Comparison of ENCODE assay signal across 12 cellular contexts in genomic region chr6:136012198-136012884, GRCh38.
DNase-seq lines count a peak whose midpoint lies in the region; ATAC-seq, FAIRE-seq and TF ChIP-seq lines count a peak whose summit lies in the region.
"Had no signal": no experiment of that assay in that cellular context is flagged by ENCODE, and none has a peak within 500 bp of the region (broad histone marks: within the 10 kb centered on the region; RNA-seq: fewer than 3 reads in every experiment).

No MANE protein-coding gene starts in this region.

- no peak overlapping the region for H3K4me2 ChIP-seq in HepG2 (ENCODE audit: low read depth, low read length)
- peak overlapping the region; percentile 81 for H3K4me2 ChIP-seq in smooth muscle cell

- H3F3A ChIP-seq in smooth muscle cell (ENCODE audit: low read depth) = peaks cover 27% of the 10 kb centered on the region

- CTCF ChIA-PET in HepG2 (lab: Yijun Ruan, JAX; ENCODE audit: low intra/inter-chr PET ratio, low total read pairs) = no interaction called here

- no peaks in the 10 kb centered on the region for H3K79me2 ChIP-seq in HepG2 (ENCODE audit: insufficient read depth, low read length)
- H3K79me2 ChIP-seq in smooth muscle cell (ENCODE audit: low read depth) = no peaks in the 10 kb centered on the region

- no peaks in the 10 kb centered on the region for H3K36me3 ChIP-seq in HepG2 (replicated peaks in 1 of 2; ENCODE audit: control insufficient read depth in 1 of 2, insufficient read depth in 2 of 2, low read length in 2 of 2)
- no peaks in the 10 kb centered on the region for H3K36me3 ChIP-seq in right lobe of liver
- no peaks in the 10 kb centered on the region for H3K36me3 ChIP-seq in smooth muscle cell (ENCODE audit: low read depth)
- H3K36me3 ChIP-seq: lower lobe of right lung had no signal

- H3K27me3 ChIP-seq in HepG2 (ENCODE audit: control insufficient read depth in 1 of 2, insufficient read depth in 2 of 2, low read length in 2 of 2) (no peaks in the 10 kb centered on the region), right lobe of liver (no peaks in the 10 kb centered on the region), smooth muscle cell (ENCODE audit: low read depth) (no peaks in the 10 kb centered on the region)

- TF ChIP-seq POLR2A in HepG2 (IDR thresholded peaks at IDR 0.05; ENCODE audit: insufficient read depth in 1 of 2, low read depth in 2 of 2, low read length in 2 of 2) (no peak), right lobe of liver (IDR thresholded peaks at IDR 0.05) (no peak), GM18505 (IDR thresholded peaks at IDR 0.05; ENCODE audit: borderline replicate concordance, extremely low read depth, insufficient read depth, insufficient read length) (no peak)

- no peak overlapping the region for H3K9ac ChIP-seq in HepG2 (ENCODE audit: insufficient read depth, low read depth, low read length)
- peak overlapping the region; percentile 69 for H3K9ac ChIP-seq in smooth muscle cell (ENCODE audit: low read depth)

- H3K4me3 ChIP-seq in HepG2 (replicated peaks in 1 of 3; ENCODE audit: insufficient read depth in 1 of 3, low read depth in 2 of 3, low read length in 3 of 3) (no peak overlapping the region), right lobe of liver (no peak overlapping the region), WI38 (ENCODE audit: low read depth, low read length) (peak overlapping the region; percentile 48), fibroblast of villous mesenchyme (ENCODE audit: low read depth, low read length) (no peak overlapping the region), smooth muscle cell (peak overlapping the region; percentile 18)
- H3K4me3 ChIP-seq: lower lobe of right lung had no signal

- H3K4me1 ChIP-seq in HepG2 (ENCODE audit: insufficient read depth, low read length) (no peaks in the 10 kb centered on the region), right lobe of liver (no peaks in the 10 kb centered on the region), smooth muscle cell (ENCODE audit: low read depth) (peaks cover 34% of the 10 kb centered on the region)
- H3K4me1 ChIP-seq: lower lobe of right lung had no signal

- no peak for DNase-seq in HepG2 (ENCODE audit: low spot score)
- DNase-seq in right lobe of liver = no peak
- peak; percentile 75 for DNase-seq in fibroblast of villous mesenchyme (ENCODE audit: low read depth)
- DNase-seq in smooth muscle cell (lab: John Stamatoyannopoulos, UW; ENCODE audit: unreplicated experiment) = no peak
- no peak for DNase-seq in activated CD4-positive, CD25-positive, alpha-beta regulatory T cell (lab: John Stamatoyannopoulos, UW)
- no peak for DNase-seq in mucosa of gallbladder (ENCODE audit: low spot score)
- DNase-seq: GF-D8, glutamatergic neuron, lower lobe of right lung, NCI-H2081 treated with DMSO at 0.1 percent for 48 hours had no signal

- BruUV-seq in HepG2 (replicated peaks; lab: Mats Ljungman, UMichigan) = no TSS peak

- H4K20me1 ChIP-seq in HepG2 (ENCODE audit: insufficient read depth, low read length) = no peaks in the 10 kb centered on the region
- no peaks in the 10 kb centered on the region for H4K20me1 ChIP-seq in smooth muscle cell (ENCODE audit: low read depth)

- TF ChIP-seq EP300 in HepG2 (IDR thresholded peaks at IDR 0.05; ENCODE audit: low read depth in 2 of 2, low read length in 2 of 2) (no peak), HepG2 (CRISPR knock-in tag; IDR thresholded peaks at IDR 0.05; ENCODE audit: borderline replicate concordance) (no peak)

- TF ChIP-seq RAD21 in HepG2 (CRISPR knock-in tag; IDR thresholded peaks at IDR 0.05) = no peak

- 0% methylated on average over 1 of the region's 1 CpG for WGBS in HepG2 (ENCODE audit: low lambda C conversion rate)
- WGBS in right lobe of liver (ENCODE audit: insufficient coverage, low coverage, low lambda C conversion rate, missing lambda C conversion rate) = 63% methylated on average over 1 of the region's 1 CpG
- WGBS in smooth muscle cell (ENCODE audit: low lambda C conversion rate) = 15% methylated on average over 1 of the region's 1 CpG

- intact Hi-C loops in HepG2 (cut with micrococcal nuclease; ENCODE audit: unreplicated experiment) = no loop called here
- intact Hi-C loops in right lobe of liver (cut with DNase I) = no loop called here

- POLR2A ChIA-PET in HepG2 (lab: Yijun Ruan, JAX) = no interaction called here

- TF ChIP-seq CTCF in HepG2 (CRISPR knock-in tag; IDR thresholded peaks at IDR 0.05) (no peak), right lobe of liver (IDR thresholded peaks at IDR 0.05) (no peak), WI38 (IDR thresholded peaks at IDR 0.05; ENCODE audit: low read depth, low read length) (no peak), fibroblast of villous mesenchyme (IDR thresholded peaks at IDR 0.05; ENCODE audit: insufficient read depth, low read depth, low read length) (no peak), smooth muscle cell (IDR thresholded peaks at IDR 0.05; ENCODE audit: borderline replicate concordance, insufficient read depth, poor library complexity, severe bottlenecking) (no peak)

- in situ Hi-C loops in HepG2 (cut with HindIII; ENCODE audit: extremely low pct_ligation_motif_present, low pct_unique_long_range_greater_than_20kb) = no loop called here

- ATAC-seq in HepG2 = no peak
- ATAC-seq in right lobe of liver = no peak
- no peak for ATAC-seq in GM18505 (IDR thresholded peaks at IDR 0.05; ENCODE audit: unreplicated experiment)
- ATAC-seq: lower lobe of right lung had no signal

- no peak overlapping the region for H3K27ac ChIP-seq in HepG2 (ENCODE audit: extremely low read length, insufficient read depth, low read length)
- no peak overlapping the region for H3K27ac ChIP-seq in right lobe of liver
- peak overlapping the region; percentile 95 for H3K27ac ChIP-seq in smooth muscle cell (ENCODE audit: low read depth)
- H3K27ac ChIP-seq: lower lobe of right lung had no signal

- H3K9me3 ChIP-seq in HepG2 (ENCODE audit: low read length) = no peaks in the 10 kb centered on the region
- no peaks in the 10 kb centered on the region for H3K9me3 ChIP-seq in right lobe of liver
- no peaks in the 10 kb centered on the region for H3K9me3 ChIP-seq in smooth muscle cell (replicated peaks; ENCODE audit: low read depth)
- H3K9me3 ChIP-seq: lower lobe of right lung had no signal

- FAIRE-seq in HepG2 (lab: Jason Lieb, UNC) = no peak

- no peak overlapping the region for H2AFZ ChIP-seq in HepG2 (ENCODE audit: low read length)
- H2AFZ ChIP-seq in smooth muscle cell (ENCODE audit: low read depth) = no peak overlapping the region

TF ChIP-seq in HepG2, 621 proteins besides CTCF, POLR2A, EP300 and RAD21:
- no peak for TF ChIP-seq SP2 (CRISPR knock-in tag; IDR thresholded peaks at IDR 0.05)
- no peak for TF ChIP-seq E2F2 (CRISPR knock-in tag; IDR thresholded peaks at IDR 0.05; ENCODE audit: borderline replicate concordance)
- TF ChIP-seq MAFF (IDR thresholded peaks at IDR 0.05; ENCODE audit: low read depth, low read length) = peak; percentile 20; the same call in 1 of the 2 replicates
- TF ChIP-seq ZNF75D (CRISPR knock-in tag; IDR thresholded peaks at IDR 0.05; ENCODE audit: borderline replicate concordance) = no peak
- TF ChIP-seq, protein P1, sequence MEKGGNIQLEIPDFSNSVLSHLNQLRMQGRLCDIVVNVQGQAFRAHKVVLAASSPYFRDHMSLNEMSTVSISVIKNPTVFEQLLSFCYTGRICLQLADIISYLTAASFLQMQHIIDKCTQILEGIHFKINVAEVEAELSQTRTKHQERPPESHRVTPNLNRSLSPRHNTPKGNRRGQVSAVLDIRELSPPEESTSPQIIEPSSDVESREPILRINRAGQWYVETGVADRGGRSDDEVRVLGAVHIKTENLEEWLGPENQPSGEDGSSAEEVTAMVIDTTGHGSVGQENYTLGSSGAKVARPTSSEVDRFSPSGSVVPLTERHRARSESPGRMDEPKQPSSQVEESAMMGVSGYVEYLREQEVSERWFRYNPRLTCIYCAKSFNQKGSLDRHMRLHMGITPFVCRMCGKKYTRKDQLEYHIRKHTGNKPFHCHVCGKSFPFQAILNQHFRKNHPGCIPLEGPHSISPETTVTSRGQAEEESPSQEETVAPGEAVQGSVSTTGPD (CRISPR knock-in tag; IDR thresholded peaks at IDR 0.05) = no peak
- no peak for TF ChIP-seq IRX3 (CRISPR knock-in tag; IDR thresholded peaks at IDR 0.05; ENCODE audit: borderline replicate concordance, low read depth)
TF ChIP-seq in HepG2: peak in this region for 1.

Comparison
In these comparisons a context has a peak if more than half of its experiments do, and no peak if none do; other contexts are left out.
1. H3K4me3 ChIP-seq: peak in WI38 (single experiment) and smooth muscle cell (single experiment); none in HepG2 (0 of 3), right lobe of liver (0 of 3) and fibroblast of villous mesenchyme (single experiment).